In genomic region chr17:48510761-48511604, GRCh38 we compare ENCODE assay signal across 8 cellular contexts. TPM values are rescaled to one million over a fixed set of nuclear protein-coding genes. Genes with fewer than 3 reads are reported as not detected.
DNase-seq lines count a peak whose midpoint lies in the region; ATAC-seq and TF ChIP-seq lines count a peak whose summit lies in the region.

No MANE protein-coding gene starts in this region.

- no peak for ATAC-seq in GM19463 (IDR thresholded peaks at IDR 0.05; ENCODE audit: unreplicated experiment)

- H3K27me3 ChIP-seq in spleen (replicated peaks in 1 of 7), result peaks cover 0 to 55% (median 0%) of the 10 kb centered on the region in 7 donors

- no peak overlapping the region for H3K4me3 ChIP-seq in NB4 (ENCODE audit: low read depth, low read length)
- no peak overlapping the region for H3K4me3 ChIP-seq in astrocyte of the spinal cord (ENCODE audit: low read depth, low read length)
- no peak overlapping the region for H3K4me3 ChIP-seq in spleen

- TF ChIP-seq POLR2A in NB4 (IDR thresholded peaks at IDR 0.05; ENCODE audit: extremely low read depth, insufficient read length), result no peak
- no peak for TF ChIP-seq POLR2A in spleen (IDR thresholded peaks at IDR 0.05)

- WGBS in spleen, 5 donors, result 67 to 85% (median 73%) methylated on average over 7 of the region's 7 CpGs

- H3K27ac ChIP-seq in spleen, result no peak overlapping the region

- peaks cover 0 to 14% (median 2%) of the 10 kb centered on the region in 6 donors for H3K4me1 ChIP-seq in spleen

- H3K36me3 ChIP-seq in spleen, result no peaks in the 10 kb centered on the region

- TF ChIP-seq CTCF in GM20000 (IDR thresholded peaks at IDR 0.05; ENCODE audit: extremely low read depth, missing control alignments), result no peak
- no peak for TF ChIP-seq CTCF in NB4 (IDR thresholded peaks at IDR 0.05; ENCODE audit: low read depth, low read length)
- TF ChIP-seq CTCF in astrocyte of the spinal cord (IDR thresholded peaks at IDR 0.05; ENCODE audit: low read depth, low read length), result no peak
- TF ChIP-seq CTCF in spleen (IDR thresholded peaks at IDR 0.05 in 8 of 11, conservative IDR thresholded peaks at IDR 0.05 in 3 of 11), result no peak

- DNase-seq in AG20443 (ENCODE audit: low spot score), result peak; percentile 45
- DNase-seq in GM20000 (ENCODE audit: low spot score), result peak; percentile 61
- peak; percentile 46 for DNase-seq in NB4 (ENCODE audit: low read depth)
- DNase-seq in astrocyte of the spinal cord (ENCODE audit: low read depth, low spot score), result peak; percentile 53
- no peak for DNase-seq in spleen
- no peak for DNase-seq in NCI-H526 (lab: John Stamatoyannopoulos, UW)
- DNase-seq in C1 segment of cervical spinal cord (lab: John Stamatoyannopoulos, UW), result no peak

- in situ Hi-C loops in astrocyte of the spinal cord (cut with HindIII; ENCODE audit: low sequenced_read_pairs), result no loop called here

- intact Hi-C loops in spleen (cut with DNase I; ENCODE audit: low total_unique reads), result no loop called here

- H3K9me3 ChIP-seq in spleen, result no peaks in the 10 kb centered on the region

RNA-seq across cellular contexts. Expression of gene HOXB1, which starts 19.8 kb away (rescaled TPM):
- total RNA-seq in spleen, result not detected
- polyA plus RNA-seq in spleen, result under 1 TPM in 1 of 3 donors, not detected in 2; 0.06 TPM

RNA-seq across cellular contexts. Expression of gene HOXB2, which starts 33.9 kb away (rescaled TPM):
- 10 to 100 TPM in 4 of 7 donors, 1 to 10 TPM in 3; 5.9 to 21.9 (median 10.2) TPM for total RNA-seq in spleen
- 1 to 10 TPM; 7.2 to 8.2 (median 8.0) TPM for polyA plus RNA-seq in spleen

Comparison
In these comparisons a context has a peak if more than half of its experiments do, and no peak if none do; other contexts are left out.
1. DNase-seq: peak in AG20443 (single experiment), GM20000 (single experiment), NB4 (single experiment) and astrocyte of the spinal cord (single experiment); none in spleen (single experiment), NCI-H526 (0 of 2) and C1 segment of cervical spinal cord (0 of 14).